8 cellular contexts compared by ENCODE assay signal in genomic region chr6:12060780-12061619, GRCh38. TPM values are rescaled to one million over a fixed set of nuclear protein-coding genes. Genes with fewer than 3 reads are reported as not detected.
DNase-seq lines count a peak whose midpoint lies in the region; ATAC-seq and TF ChIP-seq lines count a peak whose summit lies in the region.

No MANE protein-coding gene starts in this region.

- no peak overlapping the region for H3K9ac ChIP-seq in smooth muscle cell (ENCODE audit: low read depth)

- DNase-seq in GM19238 (ENCODE audit: insufficient read length, low spot score) (peak; percentile 35), SK-N-DZ (ENCODE audit: low spot score) (peak; percentile 59), iPS DF 19.7 (ENCODE audit: low read depth, low spot score) (peak; percentile 77), smooth muscle cell (lab: John Stamatoyannopoulos, UW; ENCODE audit: unreplicated experiment) (no peak), NCI-H226 (no peak), HUDEP-2 (lab: John Stamatoyannopoulos, UW; ENCODE audit: unreplicated experiment in 76 of 76) (no peak)
- peak; percentile 71 for DNase-seq in activated naive CD8-positive, alpha-beta T cell treated with anti-CD3 and anti-CD28 coated beads, Interleukin-2, amount 10 ng/mL, durations not matched to agents 7 days and 5 days

- no peaks in the 10 kb centered on the region for H3K9me3 Mint-ChIP-seq in activated naive CD8-positive, alpha-beta T cell treated with anti-CD3 and anti-CD28 coated beads, Interleukin-2, amount 10 ng/mL, durations not matched to agents 7 days and 5 days

- peak overlapping the region; percentile 91 for H3K4me3 Mint-ChIP-seq in activated naive CD8-positive, alpha-beta T cell treated with anti-CD3 and anti-CD28 coated beads, Interleukin-2, amount 10 ng/mL, durations not matched to agents 7 days and 5 days

- no peaks in the 10 kb centered on the region for H3K27me3 ChIP-seq in smooth muscle cell (ENCODE audit: low read depth)

- H3K79me2 ChIP-seq in smooth muscle cell (ENCODE audit: low read depth): peaks cover 98% of the 10 kb centered on the region

- peaks cover 16% of the 10 kb centered on the region for H3K36me3 Mint-ChIP-seq in activated naive CD8-positive, alpha-beta T cell treated with anti-CD3 and anti-CD28 coated beads, Interleukin-2, amount 10 ng/mL, durations not matched to agents 7 days and 5 days

- H3K9me3 ChIP-seq in smooth muscle cell (replicated peaks; ENCODE audit: low read depth): no peaks in the 10 kb centered on the region

- TF ChIP-seq CTCF in smooth muscle cell (IDR thresholded peaks at IDR 0.05; ENCODE audit: borderline replicate concordance, insufficient read depth, poor library complexity, severe bottlenecking): no peak

- peaks cover 81% of the 10 kb centered on the region for H4K20me1 ChIP-seq in smooth muscle cell (ENCODE audit: low read depth)

- peaks cover 14% of the 10 kb centered on the region for H3K4me1 ChIP-seq in smooth muscle cell (ENCODE audit: low read depth)

- H3F3A ChIP-seq in smooth muscle cell (ENCODE audit: low read depth): no peaks in the 10 kb centered on the region

- H3K27ac Mint-ChIP-seq in activated naive CD8-positive, alpha-beta T cell treated with anti-CD3 and anti-CD28 coated beads, Interleukin-2, amount 10 ng/mL, durations not matched to agents 7 days and 5 days: peak overlapping the region; percentile 91

- H3K4me1 Mint-ChIP-seq in activated naive CD8-positive, alpha-beta T cell treated with anti-CD3 and anti-CD28 coated beads, Interleukin-2, amount 10 ng/mL, durations not matched to agents 7 days and 5 days: peaks cover 43% of the 10 kb centered on the region

- peak; percentile 73 for ATAC-seq in HG03378 (IDR thresholded peaks at IDR 0.05; ENCODE audit: unreplicated experiment)
- peak; percentile 90 for ATAC-seq in activated naive CD8-positive, alpha-beta T cell treated with anti-CD3 and anti-CD28 coated beads, Interleukin-2, amount 10 ng/mL, durations not matched to agents 7 days and 5 days (ENCODE audit: low read depth)

- no peak overlapping the region for H3K4me3 ChIP-seq in smooth muscle cell

- WGBS in smooth muscle cell (ENCODE audit: low lambda C conversion rate): 49% methylated on average over 15 of the region's 15 CpGs

- H3K36me3 ChIP-seq in smooth muscle cell (ENCODE audit: low read depth): no peaks in the 10 kb centered on the region

- POLR2A ChIA-PET in activated naive CD8-positive, alpha-beta T cell treated with anti-CD3 and anti-CD28 coated beads, Interleukin-2, amount 10 ng/mL, durations not matched to agents 7 days and 5 days (lab: Charles Lee): interaction anchor here (1.4 kb wide), 1 partner anchor 347 kb away, joined by 3 read pairs; no protein-coding TSS in a partner anchor

- H3K27me3 Mint-ChIP-seq in activated naive CD8-positive, alpha-beta T cell treated with anti-CD3 and anti-CD28 coated beads, Interleukin-2, amount 10 ng/mL, durations not matched to agents 7 days and 5 days: no peaks in the 10 kb centered on the region

- H3K4me2 ChIP-seq in smooth muscle cell: peak overlapping the region; percentile 52

- no peak overlapping the region for H3K27ac ChIP-seq in smooth muscle cell (ENCODE audit: low read depth)

- no peak overlapping the region for H2AFZ ChIP-seq in smooth muscle cell (ENCODE audit: low read depth)

RNA-seq across cellular contexts. Expression of gene HIVEP1, which starts 48.9 kb away (rescaled TPM):
- polyA plus RNA-seq in SK-N-DZ (2014; cell fraction: cytosol; rRNA removed): 3.0 and 4.0 TPM in 2 replicates
- polyA plus RNA-seq in SK-N-DZ (2014; cell fraction: nucleus; rRNA removed): 2.9 and 3.2 TPM in 2 replicates
- total RNA-seq in activated naive CD8-positive, alpha-beta T cell treated with anti-CD3 and anti-CD28 coated beads, Interleukin-2, amount 10 ng/mL, durations not matched to agents 7 days and 5 days: 10 to 100 TPM; 29.1 to 30.1 TPM
- total RNA-seq in smooth muscle cell: 51.9 and 58.8 TPM in 2 replicates
- 6.8 and 8.0 TPM in 2 replicates for polyA plus RNA-seq in smooth muscle cell

Comparison
In these comparisons a context has a peak if more than half of its experiments do, and no peak if none do; other contexts are left out.
1. DNase-seq: peak in GM19238 (single experiment), SK-N-DZ (single experiment), activated naive CD8-positive, alpha-beta T cell treated with anti-CD3 and anti-CD28 coated beads, Interleukin-2, amount 10 ng/mL, durations not matched to agents 7 days and 5 days (single experiment) and iPS DF 19.7 (single experiment); none in smooth muscle cell (single experiment), NCI-H226 (single experiment) and HUDEP-2 (0 of 76).